Comparison of ENCODE assay signal across 10 cellular contexts in the genomic region with DNA sequence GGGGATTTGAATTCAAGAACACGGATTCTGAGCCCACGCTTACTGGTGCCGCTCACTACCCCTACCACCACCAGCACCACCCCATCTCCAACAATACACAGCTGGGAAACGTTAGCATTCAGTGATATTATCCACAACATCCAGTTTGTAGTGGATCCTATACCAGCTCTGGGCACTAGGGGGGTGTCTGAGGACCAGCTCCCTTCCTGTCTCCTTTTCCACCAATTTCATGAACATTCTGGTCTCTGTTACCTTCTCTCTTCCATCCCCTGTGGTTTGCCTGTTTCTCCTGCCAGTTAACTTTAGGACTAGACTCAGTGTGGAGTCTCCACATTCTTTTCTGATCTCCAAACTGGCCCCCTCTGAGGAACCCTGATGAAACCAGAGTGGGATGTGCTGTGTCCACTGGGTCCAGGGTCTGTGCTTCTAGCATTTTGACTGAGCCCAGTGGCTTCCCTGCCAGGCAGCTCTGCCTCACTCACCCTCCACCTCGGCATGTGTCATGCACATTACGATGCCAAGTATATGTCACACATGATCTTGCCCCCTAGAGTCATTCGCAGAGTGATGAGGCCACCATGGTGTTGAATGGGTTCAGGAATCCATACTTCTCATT.
DNase-seq lines count a peak whose midpoint lies in the region; ATAC-seq, FAIRE-seq and TF ChIP-seq lines count a peak whose summit lies in the region.
"Had no signal": no experiment of that assay in that cellular context is flagged by ENCODE, and none has a peak within 500 bp of the region (broad histone marks: within the 10 kb centered on the region; RNA-seq: fewer than 3 reads in every experiment).

No MANE protein-coding gene starts in this region.

- H3K4me1 Mint-ChIP-seq in glutamatergic neuron (ENCODE audit: low read depth, unreplicated experiment) = no peaks in the 10 kb centered on the region
- H3K4me1 Mint-ChIP-seq: activated naive CD4-positive, alpha-beta T cell treated with anti-CD3 and anti-CD28 coated beads, Interleukin-2, amount 50 U/mL, for 24 hours had no signal

- peak; percentile 57 for FAIRE-seq in GM12892 (lab: Jason Lieb, UNC)

- H3K4me3 Mint-ChIP-seq in glutamatergic neuron (ENCODE audit: unreplicated experiment) = no peak overlapping the region
- H3K4me3 Mint-ChIP-seq: activated naive CD4-positive, alpha-beta T cell treated with anti-CD3 and anti-CD28 coated beads, Interleukin-2, amount 50 U/mL, for 24 hours had no signal

- H3K36me3 ChIP-seq in Panc1 (ENCODE audit: control insufficient read depth, insufficient read depth, low read length) = no peaks in the 10 kb centered on the region

- H3K4me3 ChIP-seq in AG04450 (ENCODE audit: low read depth, low read length) = no peak overlapping the region
- no peak overlapping the region for H3K4me3 ChIP-seq in Panc1 (ENCODE audit: low read depth in 2 of 2, low read length in 2 of 2)
- H3K4me3 ChIP-seq: SK-N-MC had no signal

- CTCF ChIA-PET in AG04450 (lab: Charles Lee) (interaction anchor here (0.7 to 1.2 kb wide), 3 partner anchors 17 to 892 kb away, joined by 3 to 4 read pairs (median 3); no protein-coding TSS in a partner anchor), Panc1 (lab: Charles Lee) (no interaction called here)

- in situ Hi-C loops in Panc1 (cut with HindIII; ENCODE audit: low pct_unique_long_range_greater_than_20kb, low sequenced_read_pairs) = no loop called here

- TF ChIP-seq POLR2A in GM12892 (IDR thresholded peaks at IDR 0.05; ENCODE audit: low read depth, low read length) = no peak

- DNase-seq in AG04450 (ENCODE audit: low read depth, low spot score) = no peak
- DNase-seq in GM12892 (ENCODE audit: insufficient read length) = no peak
- no peak for DNase-seq in Panc1 (ENCODE audit: low read depth, low spot score)
- peak; percentile 27 for DNase-seq in glutamatergic neuron
- no peak for DNase-seq in NCI-H69 (lab: John Stamatoyannopoulos, UW)
- DNase-seq in dedifferentiated amniotic fluid mesenchymal stem cell (ENCODE audit: extremely low spot score) = no peak

- no peaks in the 10 kb centered on the region for H3K4me1 ChIP-seq in Panc1 (ENCODE audit: control insufficient read depth, insufficient read depth, low read length)

- no peaks in the 10 kb centered on the region for H3K9me3 Mint-ChIP-seq in glutamatergic neuron (ENCODE audit: unreplicated experiment)
- H3K9me3 Mint-ChIP-seq: activated naive CD4-positive, alpha-beta T cell treated with anti-CD3 and anti-CD28 coated beads, Interleukin-2, amount 50 U/mL, for 24 hours had no signal

- no peaks in the 10 kb centered on the region for H3K27me3 Mint-ChIP-seq in glutamatergic neuron (ENCODE audit: unreplicated experiment)

- POLR2A ChIA-PET in AG04450 (lab: Yijun Ruan, JAX) = no interaction called here
- POLR2A ChIA-PET in Panc1 (lab: Charles Lee) = no interaction called here

- no peaks in the 10 kb centered on the region for H3K36me3 Mint-ChIP-seq in glutamatergic neuron (ENCODE audit: unreplicated experiment)
- H3K36me3 Mint-ChIP-seq: activated naive CD4-positive, alpha-beta T cell treated with anti-CD3 and anti-CD28 coated beads, Interleukin-2, amount 50 U/mL, for 24 hours had no signal

- intact Hi-C loops in Panc1 (cut with micrococcal nuclease; ENCODE audit: unreplicated experiment) = no loop called here

- no peak for ATAC-seq in Panc1
- ATAC-seq in HG02763 (IDR thresholded peaks at IDR 0.05; ENCODE audit: unreplicated experiment) = no peak
- no peak for ATAC-seq in HG02981 (IDR thresholded peaks at IDR 0.05; ENCODE audit: unreplicated experiment)

- H3K27me3 ChIP-seq in AG04450 (ENCODE audit: control insufficient read depth, insufficient read depth, low read length) = no peaks in the 10 kb centered on the region
- H3K27me3 ChIP-seq in Panc1 (ENCODE audit: control insufficient read depth, insufficient read depth, low read length) = no peaks in the 10 kb centered on the region; the same call in 1 of the 2 replicates

- no peak overlapping the region for H3K27ac ChIP-seq in AG04450 (ENCODE audit: low read depth, low read length)
- H3K27ac ChIP-seq in Panc1 (ENCODE audit: low read length) = no peak overlapping the region
- H3K27ac ChIP-seq: SK-N-MC had no signal

- BruUV-seq in Panc1 (replicated peaks; lab: Mats Ljungman, UMichigan) = no TSS peak

- H3K9me3 ChIP-seq in AG04450 (ENCODE audit: control insufficient read depth, insufficient read depth, low read length) (no peaks in the 10 kb centered on the region), Panc1 (ENCODE audit: control insufficient read depth, insufficient read depth, low read depth, low read length) (no peaks in the 10 kb centered on the region)

- no peak overlapping the region for H3K27ac Mint-ChIP-seq in glutamatergic neuron (ENCODE audit: unreplicated experiment)
- H3K27ac Mint-ChIP-seq: activated naive CD4-positive, alpha-beta T cell treated with anti-CD3 and anti-CD28 coated beads, Interleukin-2, amount 50 U/mL, for 24 hours had no signal

- TF ChIP-seq CTCF in AG04450 (IDR thresholded peaks at IDR 0.05; ENCODE audit: low read depth, low read length) (peak; percentile 62), Panc1 (IDR thresholded peaks at IDR 0.05) (peak; percentile 46), glutamatergic neuron (IDR thresholded peaks at IDR 0.05; ENCODE audit: partially characterized antibody, unreplicated experiment) (peak; percentile 58)
